1 cellular context compared by ENCODE assay signal in the genomic region with DNA sequence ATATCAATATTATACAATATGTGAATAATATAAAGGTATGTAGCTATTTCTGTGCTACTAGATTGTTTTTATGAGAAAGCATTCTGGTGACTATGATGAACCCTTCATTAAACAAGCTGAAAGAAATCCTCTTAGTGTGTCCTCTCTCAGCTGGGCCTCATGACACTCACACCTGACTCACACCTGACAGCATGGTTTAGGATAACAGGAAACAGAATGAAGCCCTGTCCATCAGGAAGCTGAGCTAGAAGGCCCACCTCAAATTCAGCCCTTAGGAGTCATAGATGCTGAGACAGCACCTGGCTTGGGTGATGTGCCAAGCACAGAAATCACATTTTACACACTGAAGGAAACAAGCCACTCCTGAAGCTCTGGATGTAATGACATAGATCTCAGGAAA.
TF ChIP-seq lines count a peak whose summit lies in the region.

No MANE protein-coding gene starts in this region.

TF ChIP-seq in H1, 55 proteins besides CTCF, POLR2A, EP300 and RAD21:
- TF ChIP-seq, protein P1, sequence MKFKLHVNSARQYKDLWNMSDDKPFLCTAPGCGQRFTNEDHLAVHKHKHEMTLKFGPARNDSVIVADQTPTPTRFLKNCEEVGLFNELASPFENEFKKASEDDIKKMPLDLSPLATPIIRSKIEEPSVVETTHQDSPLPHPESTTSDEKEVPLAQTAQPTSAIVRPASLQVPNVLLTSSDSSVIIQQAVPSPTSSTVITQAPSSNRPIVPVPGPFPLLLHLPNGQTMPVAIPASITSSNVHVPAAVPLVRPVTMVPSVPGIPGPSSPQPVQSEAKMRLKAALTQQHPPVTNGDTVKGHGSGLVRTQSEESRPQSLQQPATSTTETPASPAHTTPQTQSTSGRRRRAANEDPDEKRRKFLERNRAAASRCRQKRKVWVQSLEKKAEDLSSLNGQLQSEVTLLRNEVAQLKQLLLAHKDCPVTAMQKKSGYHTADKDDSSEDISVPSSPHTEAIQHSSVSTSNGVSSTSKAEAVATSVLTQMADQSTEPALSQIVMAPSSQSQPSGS (IDR thresholded peaks at IDR 0.05; ENCODE audit: low read length) = no peak
- TF ChIP-seq TAF1 (IDR thresholded peaks at IDR 0.05; ENCODE audit: low read depth, low read length) = no peak
- TF ChIP-seq, protein P2, sequence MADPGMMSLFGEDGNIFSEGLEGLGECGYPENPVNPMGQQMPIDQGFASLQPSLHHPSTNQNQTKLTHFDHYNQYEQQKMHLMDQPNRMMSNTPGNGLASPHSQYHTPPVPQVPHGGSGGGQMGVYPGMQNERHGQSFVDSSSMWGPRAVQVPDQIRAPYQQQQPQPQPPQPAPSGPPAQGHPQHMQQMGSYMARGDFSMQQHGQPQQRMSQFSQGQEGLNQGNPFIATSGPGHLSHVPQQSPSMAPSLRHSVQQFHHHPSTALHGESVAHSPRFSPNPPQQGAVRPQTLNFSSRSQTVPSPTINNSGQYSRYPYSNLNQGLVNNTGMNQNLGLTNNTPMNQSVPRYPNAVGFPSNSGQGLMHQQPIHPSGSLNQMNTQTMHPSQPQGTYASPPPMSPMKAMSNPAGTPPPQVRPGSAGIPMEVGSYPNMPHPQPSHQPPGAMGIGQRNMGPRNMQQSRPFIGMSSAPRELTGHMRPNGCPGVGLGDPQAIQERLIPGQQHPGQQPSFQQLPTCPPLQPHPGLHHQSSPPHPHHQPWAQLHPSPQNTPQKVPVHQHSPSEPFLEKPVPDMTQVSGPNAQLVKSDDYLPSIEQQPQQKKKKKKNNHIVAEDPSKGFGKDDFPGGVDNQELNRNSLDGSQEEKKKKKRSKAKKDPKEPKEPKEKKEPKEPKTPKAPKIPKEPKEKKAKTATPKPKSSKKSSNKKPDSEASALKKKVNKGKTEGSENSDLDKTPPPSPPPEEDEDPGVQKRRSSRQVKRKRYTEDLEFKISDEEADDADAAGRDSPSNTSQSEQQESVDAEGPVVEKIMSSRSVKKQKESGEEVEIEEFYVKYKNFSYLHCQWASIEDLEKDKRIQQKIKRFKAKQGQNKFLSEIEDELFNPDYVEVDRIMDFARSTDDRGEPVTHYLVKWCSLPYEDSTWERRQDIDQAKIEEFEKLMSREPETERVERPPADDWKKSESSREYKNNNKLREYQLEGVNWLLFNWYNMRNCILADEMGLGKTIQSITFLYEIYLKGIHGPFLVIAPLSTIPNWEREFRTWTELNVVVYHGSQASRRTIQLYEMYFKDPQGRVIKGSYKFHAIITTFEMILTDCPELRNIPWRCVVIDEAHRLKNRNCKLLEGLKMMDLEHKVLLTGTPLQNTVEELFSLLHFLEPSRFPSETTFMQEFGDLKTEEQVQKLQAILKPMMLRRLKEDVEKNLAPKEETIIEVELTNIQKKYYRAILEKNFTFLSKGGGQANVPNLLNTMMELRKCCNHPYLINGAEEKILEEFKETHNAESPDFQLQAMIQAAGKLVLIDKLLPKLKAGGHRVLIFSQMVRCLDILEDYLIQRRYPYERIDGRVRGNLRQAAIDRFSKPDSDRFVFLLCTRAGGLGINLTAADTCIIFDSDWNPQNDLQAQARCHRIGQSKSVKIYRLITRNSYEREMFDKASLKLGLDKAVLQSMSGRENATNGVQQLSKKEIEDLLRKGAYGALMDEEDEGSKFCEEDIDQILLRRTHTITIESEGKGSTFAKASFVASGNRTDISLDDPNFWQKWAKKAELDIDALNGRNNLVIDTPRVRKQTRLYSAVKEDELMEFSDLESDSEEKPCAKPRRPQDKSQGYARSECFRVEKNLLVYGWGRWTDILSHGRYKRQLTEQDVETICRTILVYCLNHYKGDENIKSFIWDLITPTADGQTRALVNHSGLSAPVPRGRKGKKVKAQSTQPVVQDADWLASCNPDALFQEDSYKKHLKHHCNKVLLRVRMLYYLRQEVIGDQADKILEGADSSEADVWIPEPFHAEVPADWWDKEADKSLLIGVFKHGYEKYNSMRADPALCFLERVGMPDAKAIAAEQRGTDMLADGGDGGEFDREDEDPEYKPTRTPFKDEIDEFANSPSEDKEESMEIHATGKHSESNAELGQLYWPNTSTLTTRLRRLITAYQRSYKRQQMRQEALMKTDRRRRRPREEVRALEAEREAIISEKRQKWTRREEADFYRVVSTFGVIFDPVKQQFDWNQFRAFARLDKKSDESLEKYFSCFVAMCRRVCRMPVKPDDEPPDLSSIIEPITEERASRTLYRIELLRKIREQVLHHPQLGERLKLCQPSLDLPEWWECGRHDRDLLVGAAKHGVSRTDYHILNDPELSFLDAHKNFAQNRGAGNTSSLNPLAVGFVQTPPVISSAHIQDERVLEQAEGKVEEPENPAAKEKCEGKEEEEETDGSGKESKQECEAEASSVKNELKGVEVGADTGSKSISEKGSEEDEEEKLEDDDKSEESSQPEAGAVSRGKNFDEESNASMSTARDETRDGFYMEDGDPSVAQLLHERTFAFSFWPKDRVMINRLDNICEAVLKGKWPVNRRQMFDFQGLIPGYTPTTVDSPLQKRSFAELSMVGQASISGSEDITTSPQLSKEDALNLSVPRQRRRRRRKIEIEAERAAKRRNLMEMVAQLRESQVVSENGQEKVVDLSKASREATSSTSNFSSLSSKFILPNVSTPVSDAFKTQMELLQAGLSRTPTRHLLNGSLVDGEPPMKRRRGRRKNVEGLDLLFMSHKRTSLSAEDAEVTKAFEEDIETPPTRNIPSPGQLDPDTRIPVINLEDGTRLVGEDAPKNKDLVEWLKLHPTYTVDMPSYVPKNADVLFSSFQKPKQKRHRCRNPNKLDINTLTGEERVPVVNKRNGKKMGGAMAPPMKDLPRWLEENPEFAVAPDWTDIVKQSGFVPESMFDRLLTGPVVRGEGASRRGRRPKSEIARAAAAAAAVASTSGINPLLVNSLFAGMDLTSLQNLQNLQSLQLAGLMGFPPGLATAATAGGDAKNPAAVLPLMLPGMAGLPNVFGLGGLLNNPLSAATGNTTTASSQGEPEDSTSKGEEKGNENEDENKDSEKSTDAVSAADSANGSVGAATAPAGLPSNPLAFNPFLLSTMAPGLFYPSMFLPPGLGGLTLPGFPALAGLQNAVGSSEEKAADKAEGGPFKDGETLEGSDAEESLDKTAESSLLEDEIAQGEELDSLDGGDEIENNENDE (IDR thresholded peaks at IDR 0.05; ENCODE audit: insufficient replicate concordance, low read length) = no peak
- no peak for TF ChIP-seq CHD1 (IDR thresholded peaks at IDR 0.05; ENCODE audit: low read depth, low read length)
- no peak for TF ChIP-seq TCF12 (IDR thresholded peaks at IDR 0.05; ENCODE audit: low read depth, low read length)
- TF ChIP-seq KDM5A (IDR thresholded peaks at IDR 0.05; ENCODE audit: low read length) = no peak
- TF ChIP-seq SUZ12 (IDR thresholded peaks at IDR 0.05; ENCODE audit: low read length) = no peak
- TF ChIP-seq, protein P3, sequence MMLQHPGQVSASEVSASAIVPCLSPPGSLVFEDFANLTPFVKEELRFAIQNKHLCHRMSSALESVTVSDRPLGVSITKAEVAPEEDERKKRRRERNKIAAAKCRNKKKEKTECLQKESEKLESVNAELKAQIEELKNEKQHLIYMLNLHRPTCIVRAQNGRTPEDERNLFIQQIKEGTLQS (IDR thresholded peaks at IDR 0.05; ENCODE audit: insufficient read depth, low read depth, low read length) = no peak
- TF ChIP-seq CTBP2 (IDR thresholded peaks at IDR 0.05; ENCODE audit: borderline replicate concordance, insufficient read depth, insufficient read length, low read length) = no peak
- no peak for TF ChIP-seq TBP (IDR thresholded peaks at IDR 0.05; ENCODE audit: low read depth, low read length)
- no peak for TF ChIP-seq EZH2 (IDR thresholded peaks at IDR 0.05; ENCODE audit: low read depth, low read length, severe bottlenecking)
- TF ChIP-seq YY1 (IDR thresholded peaks at IDR 0.05; ENCODE audit: low read depth, low read length) = no peak
- no peak for TF ChIP-seq TEAD4 (IDR thresholded peaks at IDR 0.05; ENCODE audit: low read depth, low read length)
- no peak for TF ChIP-seq HDAC6 (IDR thresholded peaks at IDR 0.05; ENCODE audit: low read depth, low read length)
- no peak for TF ChIP-seq JUN (IDR thresholded peaks at IDR 0.05; ENCODE audit: low read depth, low read length)
- no peak for TF ChIP-seq SIN3A (conservative IDR thresholded peaks at IDR 0.05 in 1 of 2, IDR thresholded peaks at IDR 0.05 in 1 of 2; ENCODE audit: low read depth in 1 of 2, low read length in 2 of 2)
- TF ChIP-seq ZNF274 (IDR thresholded peaks at IDR 0.05; ENCODE audit: borderline replicate concordance, extremely low read depth, low read length) = no peak
